Comparison of ENCODE assay signal across 8 cellular contexts in the genomic region with DNA sequence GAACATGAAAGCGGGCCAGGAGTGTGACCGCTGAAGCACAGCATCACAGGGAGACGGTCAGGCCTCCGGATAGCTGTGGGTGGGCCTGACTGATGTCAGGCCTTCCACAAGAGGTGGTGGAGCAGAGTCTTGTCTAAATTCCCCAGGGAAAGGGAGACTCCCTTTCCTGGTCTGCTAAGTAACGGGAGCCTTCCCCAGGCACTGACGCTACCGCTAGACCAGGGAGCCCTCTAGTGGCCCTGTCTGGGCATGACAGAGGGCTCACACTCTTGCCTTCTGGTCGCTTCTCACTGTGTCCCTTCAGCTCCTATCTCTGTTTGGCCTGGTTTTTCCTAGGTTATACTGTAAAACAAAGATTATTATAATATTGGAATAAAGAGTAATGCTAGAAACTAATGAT. TPM values are rescaled to one million over a fixed set of nuclear protein-coding genes. Genes with fewer than 3 reads are reported as not detected.
DNase-seq lines count a peak whose midpoint lies in the region; ATAC-seq and TF ChIP-seq lines count a peak whose summit lies in the region.

No MANE protein-coding gene starts in this region.

- DNase-seq in CMK (ENCODE audit: low read depth): peak; percentile 29
- DNase-seq in NAMALWA (ENCODE audit: low spot score): peak; percentile 73
- peak; percentile 49 for DNase-seq in activated CD4-positive, alpha-beta T cell treated with anti-CD3 and anti-CD28 coated beads, Interleukin-2, amount 10 ng/mL, durations not matched to agents 7 days and 5 days
- DNase-seq in epithelial cell of esophagus (ENCODE audit: low read depth): peak; percentile 19
- no peak for DNase-seq in osteocyte (ENCODE audit: extremely low spot score, unreplicated experiment)
- peak; percentile 36 to 61 for DNase-seq in uterus

- no peaks in the 10 kb centered on the region for H3K27me3 Mint-ChIP-seq in activated CD4-positive, alpha-beta T cell treated with anti-CD3 and anti-CD28 coated beads, Interleukin-2, amount 10 ng/mL, durations not matched to agents 7 days and 5 days
- H3K27me3 Mint-ChIP-seq in osteocyte (ENCODE audit: unreplicated experiment): no peaks in the 10 kb centered on the region

- no peak overlapping the region for H3K27ac ChIP-seq in uterus

- POLR2A ChIA-PET in activated CD4-positive, alpha-beta T cell treated with anti-CD3 and anti-CD28 coated beads, Interleukin-2, amount 10 ng/mL, durations not matched to agents 7 days and 5 days (lab: Charles Lee): no interaction called here

- H3K4me3 ChIP-seq in epithelial cell of esophagus (ENCODE audit: low read length) (no peak overlapping the region), uterus (no peak overlapping the region)

- peaks cover 35% of the 10 kb centered on the region for H3K9me3 Mint-ChIP-seq in activated CD4-positive, alpha-beta T cell treated with anti-CD3 and anti-CD28 coated beads, Interleukin-2, amount 10 ng/mL, durations not matched to agents 7 days and 5 days
- H3K9me3 Mint-ChIP-seq in osteocyte (ENCODE audit: unreplicated experiment): peaks cover 51% of the 10 kb centered on the region

- no peak for TF ChIP-seq POLR2A in uterus (IDR thresholded peaks at IDR 0.05)

- no peak overlapping the region for H3K4me3 Mint-ChIP-seq in activated CD4-positive, alpha-beta T cell treated with anti-CD3 and anti-CD28 coated beads, Interleukin-2, amount 10 ng/mL, durations not matched to agents 7 days and 5 days
- H3K4me3 Mint-ChIP-seq in osteocyte (ENCODE audit: unreplicated experiment): no peak overlapping the region

- H3K9me3 ChIP-seq in uterus: no peaks in the 10 kb centered on the region

- no peaks in the 10 kb centered on the region for H3K27me3 ChIP-seq in uterus

- peaks cover 2% of the 10 kb centered on the region for H3K36me3 Mint-ChIP-seq in activated CD4-positive, alpha-beta T cell treated with anti-CD3 and anti-CD28 coated beads, Interleukin-2, amount 10 ng/mL, durations not matched to agents 7 days and 5 days (ENCODE audit: low read depth)
- H3K36me3 Mint-ChIP-seq in osteocyte (ENCODE audit: unreplicated experiment): peaks cover 18% of the 10 kb centered on the region

- no peaks in the 10 kb centered on the region for H3K36me3 ChIP-seq in uterus

- H3K27ac Mint-ChIP-seq in activated CD4-positive, alpha-beta T cell treated with anti-CD3 and anti-CD28 coated beads, Interleukin-2, amount 10 ng/mL, durations not matched to agents 7 days and 5 days: no peak overlapping the region
- H3K27ac Mint-ChIP-seq in osteocyte (ENCODE audit: unreplicated experiment): no peak overlapping the region

- no peaks in the 10 kb centered on the region for H3K4me1 Mint-ChIP-seq in activated CD4-positive, alpha-beta T cell treated with anti-CD3 and anti-CD28 coated beads, Interleukin-2, amount 10 ng/mL, durations not matched to agents 7 days and 5 days
- H3K4me1 Mint-ChIP-seq in osteocyte (ENCODE audit: unreplicated experiment): no peaks in the 10 kb centered on the region

- intact Hi-C loops in uterus (cut with DNase I; ENCODE audit: low total_unique reads): no loop called here

- TF ChIP-seq CTCF in epithelial cell of esophagus (IDR thresholded peaks at IDR 0.05; ENCODE audit: insufficient read depth, low read depth, low read length, missing control alignments): peak; percentile 59
- peak; percentile 59 for TF ChIP-seq CTCF in osteocyte (IDR thresholded peaks at IDR 0.05)
- peak; percentile 52 to 73 (median 63) for TF ChIP-seq CTCF in uterus (IDR thresholded peaks at IDR 0.05)

- CTCF ChIA-PET in activated CD4-positive, alpha-beta T cell treated with anti-CD3 and anti-CD28 coated beads, Interleukin-2, amount 10 ng/mL, durations not matched to agents 7 days and 5 days (lab: Charles Lee): interaction anchor here (0.6 kb wide), 1 partner anchor 63 kb away, joined by 3 read pairs; no protein-coding TSS in a partner anchor

- H3K4me1 ChIP-seq in uterus: no peaks in the 10 kb centered on the region

- ATAC-seq in HG03571 (IDR thresholded peaks at IDR 0.05; ENCODE audit: unreplicated experiment) (no peak), HG02763 (IDR thresholded peaks at IDR 0.05; ENCODE audit: unreplicated experiment) (no peak)

RNA-seq across cellular contexts. Expression of a gene that starts 36.5 kb away (rescaled TPM):
- under 1 TPM; 0.10 to 0.17 TPM for total RNA-seq in activated CD4-positive, alpha-beta T cell treated with anti-CD3 and anti-CD28 coated beads, Interleukin-2, amount 10 ng/mL, durations not matched to agents 7 days and 5 days
- total RNA-seq in osteocyte: 1.5 and 1.9 TPM in 2 replicates
- 1 to 10 TPM in 1 of 4 donors, not detected in 3; 3.5 TPM for total RNA-seq in uterus

RNA-seq across cellular contexts. Expression of a gene that starts 39.6 kb away (rescaled TPM):
- total RNA-seq in activated CD4-positive, alpha-beta T cell treated with anti-CD3 and anti-CD28 coated beads, Interleukin-2, amount 10 ng/mL, durations not matched to agents 7 days and 5 days: 10 to 100 TPM; 32.9 to 42.4 TPM
- total RNA-seq in osteocyte (29.9 and 30.4 TPM in 2 replicates), uterus (10 to 100 TPM; 22.5 to 53.4 (median 42.4) TPM)
